Comparison of ENCODE assay signal across 8 cellular contexts in genomic region chr2:196170202-196170680, GRCh38. TPM values are rescaled to one million over a fixed set of nuclear protein-coding genes. Genes with fewer than 3 reads are reported as not detected.
DNase-seq lines count a peak whose midpoint lies in the region; ATAC-seq, FAIRE-seq and TF ChIP-seq lines count a peak whose summit lies in the region.

No MANE protein-coding gene starts in this region.

- peaks cover 24 to 43% of the 10 kb centered on the region in 2 donors for H3K36me3 Mint-ChIP-seq in activated T-cell treated with anti-CD3 and anti-CD28 coated beads, Interleukin-2, amount 50 U/mL, for 72 hours (ENCODE audit: insufficient read depth in 2 of 2)

- intact Hi-C loops in pancreas (cut with DNase I), result no loop called here

- H3K4me1 ChIP-seq in gastroesophageal sphincter (peaks cover 0 to 18% (median 4%) of the 10 kb centered on the region in 3 donors), pancreas (peaks cover 0 to 10% (median 6%) of the 10 kb centered on the region in 3 donors)

- no peak for TF ChIP-seq POLR2A in gastroesophageal sphincter (IDR thresholded peaks at IDR 0.05)

- FAIRE-seq in pancreas (lab: Jason Lieb, UNC), result no peak

- no peaks in the 10 kb centered on the region for H3K27me3 Mint-ChIP-seq in activated T-cell treated with anti-CD3 and anti-CD28 coated beads, Interleukin-2, amount 50 U/mL, for 72 hours (ENCODE audit: low read depth)

- H3K4me1 Mint-ChIP-seq in activated T-cell treated with anti-CD3 and anti-CD28 coated beads, Interleukin-2, amount 50 U/mL, for 72 hours (ENCODE audit: low read depth), result peaks cover 38% of the 10 kb centered on the region

- no peaks in the 10 kb centered on the region for H3K27me3 ChIP-seq in gastroesophageal sphincter
- no peaks in the 10 kb centered on the region for H3K27me3 ChIP-seq in pancreas

- TF ChIP-seq EP300 in gastroesophageal sphincter (IDR thresholded peaks at IDR 0.05), result no peak

- peak overlapping the region in 3 of 4 donors; percentile 76 to 87 (median 82) for H3K27ac ChIP-seq in gastroesophageal sphincter
- H3K27ac ChIP-seq in pancreas, result peak overlapping the region; percentile 73 to 92 (median 84)

- peak overlapping the region; percentile 45 to 69 for H3K4me3 ChIP-seq in gastroesophageal sphincter
- peak overlapping the region; percentile 84 to 98 (median 92) for H3K4me3 ChIP-seq in pancreas

- no peaks in the 10 kb centered on the region for H3K9me3 Mint-ChIP-seq in activated T-cell treated with anti-CD3 and anti-CD28 coated beads, Interleukin-2, amount 50 U/mL, for 72 hours

- TF ChIP-seq CTCF in gastroesophageal sphincter (IDR thresholded peaks at IDR 0.05) (no peak), pancreas (IDR thresholded peaks at IDR 0.05) (no peak)

- H3K27ac Mint-ChIP-seq in activated T-cell treated with anti-CD3 and anti-CD28 coated beads, Interleukin-2, amount 50 U/mL, for 72 hours, result peak overlapping the region; percentile 96

- 2 to 3% methylated on average over 12 to 14 of the region's 14 CpGs for WGBS in gastroesophageal sphincter (ENCODE audit: low coverage in 1 of 2), 2 donors
- 0 to 1% methylated on average over 14 of the region's 14 CpGs for WGBS in pancreas, 2 donors

- ATAC-seq in HG02759 (IDR thresholded peaks at IDR 0.05; ENCODE audit: unreplicated experiment) (peak; percentile 22), gastroesophageal sphincter (no peak), pancreas (peak; percentile 36 to 46 (median 38)), HG03025 (IDR thresholded peaks at IDR 0.05; ENCODE audit: low FRiP score, unreplicated experiment) (no peak)
- peak; percentile 30 for ATAC-seq in activated T-cell treated with anti-CD3 and anti-CD28 coated beads, Interleukin-2, amount 50 U/mL, for 72 hours (replicated peaks in 1 of 2)

- H3K36me3 ChIP-seq in gastroesophageal sphincter, result no peaks in the 10 kb centered on the region
- H3K36me3 ChIP-seq in pancreas, result no peaks in the 10 kb centered on the region

- DNase-seq in NCI-H2107 treated with DMSO at 0.1 percent for 48 hours (lab: John Stamatoyannopoulos, UW; ENCODE audit: unreplicated experiment), result peak; percentile 11
- DNase-seq in NCI-H2107 (lab: John Stamatoyannopoulos, UW), result no peak
- DNase-seq in NCI-H526 treated with DMSO at 0.1 percent for 48 hours (lab: John Stamatoyannopoulos, UW), result peak; percentile 86
- peak; percentile 67 to 70 for DNase-seq in activated T-cell treated with anti-CD3 and anti-CD28 coated beads, Interleukin-2, amount 50 U/mL, for 72 hours
- DNase-seq in pancreas, result peak in 4 of 6 donors; percentile 27 to 57 (median 28)

- no peaks in the 10 kb centered on the region for H3K9me3 ChIP-seq in gastroesophageal sphincter
- no peaks in the 10 kb centered on the region for H3K9me3 ChIP-seq in pancreas

- peak overlapping the region; percentile 93 to 95 for H3K4me3 Mint-ChIP-seq in activated T-cell treated with anti-CD3 and anti-CD28 coated beads, Interleukin-2, amount 50 U/mL, for 72 hours

RNA-seq across cellular contexts. Expression of gene STK17B, which starts 1.1 kb away (rescaled TPM):
- 100 to 1,000 TPM; 279 to 280 TPM for total RNA-seq in activated T-cell treated with anti-CD3 and anti-CD28 coated beads, Interleukin-2, amount 50 U/mL, for 72 hours
- 10 to 100 TPM in 2 of 4 donors, 1 to 10 TPM in 2; 3.6 to 21.1 (median 11.9) TPM for total RNA-seq in gastroesophageal sphincter
- 10 to 100 TPM in 1 of 6 donors, 1 to 10 TPM in 5; 4.8 to 10.9 (median 7.2) TPM for total RNA-seq in pancreas
- 1 to 10 TPM; 1.9 to 2.1 TPM for polyA plus RNA-seq in pancreas

Comparison
In these comparisons a context has a peak if more than half of its experiments do, and no peak if none do; other contexts are left out.
1. ATAC-seq: peak in HG02759 (single experiment), activated T-cell treated with anti-CD3 and anti-CD28 coated beads, Interleukin-2, amount 50 U/mL, for 72 hours (2 of 2) and pancreas (4 of 4); none in gastroesophageal sphincter (single experiment) and HG03025 (single experiment).
2. RNA of gene STK17B, which starts 1.1 kb away (total RNA-seq): 279 to 280 TPM in activated T-cell treated with anti-CD3 and anti-CD28 coated beads, Interleukin-2, amount 50 U/mL, for 72 hours; 3.6 to 21.1 TPM in gastroesophageal sphincter and 4.8 to 10.9 TPM in pancreas; every median in the first group is over 10 times any median in the second.